21 cellular contexts compared by ENCODE assay signal in the genomic region with DNA sequence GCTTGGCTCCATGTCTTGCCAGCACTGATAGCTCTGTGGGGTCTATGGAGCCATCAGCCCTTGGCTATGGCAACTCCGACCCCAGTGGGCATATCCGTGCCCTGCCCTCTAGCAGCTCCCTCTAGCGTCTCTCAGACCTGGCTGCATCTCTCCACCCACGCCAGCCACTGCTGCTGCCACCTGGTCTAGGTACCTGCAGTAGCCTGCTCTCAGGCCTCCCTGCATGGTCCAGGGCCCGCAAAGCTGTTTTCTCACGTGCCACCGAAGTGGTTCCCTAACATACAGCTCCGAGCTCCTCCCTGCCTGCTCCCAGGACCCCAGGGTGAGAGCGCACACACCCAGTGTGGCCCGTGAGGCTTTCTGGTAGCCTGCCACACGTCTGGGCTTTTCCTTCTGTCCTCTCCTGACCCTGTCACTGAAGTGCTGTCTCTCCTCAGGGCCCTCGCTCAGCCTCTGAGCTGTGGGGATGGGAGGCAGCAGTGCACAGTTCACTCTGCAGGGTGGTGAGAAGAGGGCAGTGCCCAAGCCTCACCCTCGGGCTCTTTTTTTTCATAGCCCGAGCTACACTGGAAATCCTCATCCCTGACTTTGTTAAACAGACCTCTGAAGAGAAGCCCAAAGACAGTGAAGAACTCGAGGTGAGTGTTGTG. TPM values are rescaled to one million over a fixed set of nuclear protein-coding genes. Genes with fewer than 3 reads are reported as not detected.
DNase-seq lines count a peak whose midpoint lies in the region; ATAC-seq and TF ChIP-seq lines count a peak whose summit lies in the region.
"Had no signal": no experiment of that assay in that cellular context is flagged by ENCODE, and none has a peak within 500 bp of the region (broad histone marks: within the 10 kb centered on the region; RNA-seq: fewer than 3 reads in every experiment).

No MANE protein-coding gene starts in this region.

- no peak for ATAC-seq in CD8-positive, alpha-beta T cell
- ATAC-seq: naive thymus-derived CD4-positive, alpha-beta T cell; SK-N-SH treated with all-trans-retinoic acid at 6 μM for 48 hours had no signal

- no peak for DNase-seq in CD8-positive, alpha-beta T cell
- DNase-seq in cardiac septum (ENCODE audit: low spot score) (peak; percentile 44), posterior vena cava (ENCODE audit: low spot score) (peak; percentile 68), HFFc6 (no peak), amniotic stem cell (lab: John Stamatoyannopoulos, UW) (no peak), NCI-H1694 (lab: John Stamatoyannopoulos, UW) (no peak)
- DNase-seq: activated gamma-delta T cell; Calu3; H7; mesenchymal stem cell; naive thymus-derived CD4-positive, alpha-beta T cell; NCI-H1048; NCI-H2081 treated with DMSO at 0.1 percent for 48 hours; NCI-H510A treated with DMSO at 0.1 percent for 48 hours; stimulated activated CD4-positive, alpha-beta T cell treated with anti-CD3 and anti-CD28 coated beads, Interleukin-2, amount 100 ng/mL, for 48 hours; T-helper 9 cell had no signal

- no peak overlapping the region for H3K27ac ChIP-seq in CD8-positive, alpha-beta T cell (ENCODE audit: low read depth, low read length)
- H3K27ac ChIP-seq in HUES6 (ENCODE audit: low read depth, low read length), result no peak overlapping the region

- H3K36me3 Mint-ChIP-seq in CD8-positive, alpha-beta T cell, result peaks cover 92% of the 10 kb centered on the region
- H3K36me3 Mint-ChIP-seq in HFFc6 (ENCODE audit: low read depth), result peaks cover 73% of the 10 kb centered on the region

- H3K36me3 ChIP-seq in CD8-positive, alpha-beta T cell (ENCODE audit: insufficient read depth, low read length), result peaks cover 45% of the 10 kb centered on the region
- peaks cover 97% of the 10 kb centered on the region for H3K36me3 ChIP-seq in HUES6 (ENCODE audit: control insufficient read depth, insufficient read depth, low read length)

- peaks cover 59% of the 10 kb centered on the region for H3K4me1 Mint-ChIP-seq in CD8-positive, alpha-beta T cell (ENCODE audit: low read depth)
- peaks cover 16% of the 10 kb centered on the region for H3K4me1 Mint-ChIP-seq in HFFc6 (ENCODE audit: low read depth)

- intact Hi-C loops in CD8-positive, alpha-beta T cell (cut with DNase I, micrococcal nuclease), result no loop called here
- intact Hi-C loops in cardiac septum (cut with DNase I) (no loop called here), posterior vena cava (cut with DNase I) (loop anchor here in 1 of 2 donors (5.0 kb wide), 1 partner anchor 642 kb away; no protein-coding TSS in a partner anchor)

- no peaks in the 10 kb centered on the region for H3K27me3 ChIP-seq in CD8-positive, alpha-beta T cell (ENCODE audit: insufficient read depth, low read length)
- H3K27me3 ChIP-seq in HUES6 (ENCODE audit: control insufficient read depth, insufficient read depth, low read length), result no peaks in the 10 kb centered on the region

- CTCF ChIA-PET in CD8-positive, alpha-beta T cell (lab: Charles Lee), result interaction anchor here (6.9 kb wide), 1 partner anchor 18 kb away, joined by 26 read pairs; no protein-coding TSS in a partner anchor

- no peaks in the 10 kb centered on the region for H3K27me3 Mint-ChIP-seq in CD8-positive, alpha-beta T cell (ENCODE audit: low read depth)
- H3K27me3 Mint-ChIP-seq in HFFc6 (ENCODE audit: insufficient read depth), result no peaks in the 10 kb centered on the region; the same call in 1 of the 2 replicates
- H3K27me3 Mint-ChIP-seq: naive thymus-derived CD4-positive, alpha-beta T cell; type B pancreatic cell had no signal

- peak overlapping the region; percentile 42 for H3K4me3 Mint-ChIP-seq in CD8-positive, alpha-beta T cell
- no peak overlapping the region for H3K4me3 Mint-ChIP-seq in HFFc6
- H3K4me3 Mint-ChIP-seq: naive thymus-derived CD4-positive, alpha-beta T cell; type B pancreatic cell had no signal

- no peak overlapping the region for H3K4me3 ChIP-seq in CD8-positive, alpha-beta T cell (ENCODE audit: low read depth, low read length)
- H3K4me3 ChIP-seq in HUES6 (ENCODE audit: low read depth, low read length), result no peak overlapping the region
- H3K4me3 ChIP-seq: skin epidermis had no signal

- TF ChIP-seq CTCF in CD8-positive, alpha-beta T cell (IDR thresholded peaks at IDR 0.05), result no peak
- TF ChIP-seq CTCF in HFFc6 (IDR thresholded peaks at IDR 0.05), result no peak; the same call in 1 of the 2 replicates

- peaks cover 45% of the 10 kb centered on the region for H3K4me1 ChIP-seq in CD8-positive, alpha-beta T cell (ENCODE audit: insufficient read depth, low read length)
- H3K4me1 ChIP-seq in HUES6 (ENCODE audit: control insufficient read depth, insufficient read depth, low read length), result no peaks in the 10 kb centered on the region

- H3K9me3 ChIP-seq in CD8-positive, alpha-beta T cell (ENCODE audit: low read length), result no peaks in the 10 kb centered on the region
- H3K9me3 ChIP-seq in HUES6 (ENCODE audit: control insufficient read depth, insufficient read depth, low read depth, low read length), result no peaks in the 10 kb centered on the region

- H3K27ac Mint-ChIP-seq in CD8-positive, alpha-beta T cell, result no peak overlapping the region
- H3K27ac Mint-ChIP-seq in HFFc6, result no peak overlapping the region
- H3K27ac Mint-ChIP-seq: naive thymus-derived CD4-positive, alpha-beta T cell; type B pancreatic cell had no signal

- POLR2A ChIA-PET in CD8-positive, alpha-beta T cell (lab: Charles Lee), result no interaction called here

- H3K9me3 Mint-ChIP-seq in CD8-positive, alpha-beta T cell, result peaks cover 2% of the 10 kb centered on the region
- no peaks in the 10 kb centered on the region for H3K9me3 Mint-ChIP-seq in HFFc6
- H3K9me3 Mint-ChIP-seq: type B pancreatic cell had no signal

- peak overlapping the region; percentile 6 for H3K9ac ChIP-seq in HUES6 (ENCODE audit: low read length)

RNA-seq across cellular contexts. Expression of a gene that starts 14.2 kb away (rescaled TPM):
- total RNA-seq in CD8-positive, alpha-beta T cell, result 10 to 100 TPM; 16.9 to 22.1 TPM
- total RNA-seq in cardiac septum, result 19.1 TPM
- 10 to 100 TPM; 24.3 to 25.2 TPM for total RNA-seq in posterior vena cava
- total RNA-seq in HFFc6 (2021; fragmentation: NEBNext Ultra II Directional; extraction: Animal tissue kit (Norgen Biotek cat#: 25700)), result 10 to 100 TPM; 19.8 to 24.5 (median 22.0) TPM

RNA-seq across cellular contexts. Expression of a gene that starts 21.6 kb away (rescaled TPM):
- total RNA-seq in CD8-positive, alpha-beta T cell, result 10 to 100 TPM; 61.5 to 66.2 TPM
- total RNA-seq in cardiac septum (45.9 TPM), posterior vena cava (10 to 100 TPM; 57.0 to 61.6 TPM)
- 100 to 1,000 TPM; 177 to 231 (median 226) TPM for total RNA-seq in HFFc6 (2021; fragmentation: NEBNext Ultra II Directional; extraction: Animal tissue kit (Norgen Biotek cat#: 25700))

RNA-seq across cellular contexts. Expression of a gene that starts 22.7 kb away (rescaled TPM):
- 10 to 100 TPM; 57.8 to 62.8 TPM for total RNA-seq in CD8-positive, alpha-beta T cell
- total RNA-seq in cardiac septum (24.0 TPM), posterior vena cava (10 to 100 TPM; 25.7 to 37.7 TPM)
- 10 to 100 TPM; 31.1 to 44.9 (median 38.5) TPM for total RNA-seq in HFFc6 (2021; fragmentation: NEBNext Ultra II Directional; extraction: Animal tissue kit (Norgen Biotek cat#: 25700))

RNA-seq across cellular contexts. Expression of a gene that starts 37.3 kb away (rescaled TPM):
- total RNA-seq in CD8-positive, alpha-beta T cell, result 10 to 100 TPM; 39.3 to 43.4 TPM
- 43.4 TPM for total RNA-seq in cardiac septum
- 10 to 100 TPM; 45.6 to 46.3 TPM for total RNA-seq in posterior vena cava
- 100 to 1,000 TPM in 3 of 6 experiments, 10 to 100 TPM in 3; 91.8 to 119 (median 99.1) TPM for total RNA-seq in HFFc6 (2021; fragmentation: NEBNext Ultra II Directional; extraction: Animal tissue kit (Norgen Biotek cat#: 25700))

RNA-seq across cellular contexts. Expression of a gene that starts 56.6 kb away (rescaled TPM):
- total RNA-seq in CD8-positive, alpha-beta T cell, result not detected
- total RNA-seq in cardiac septum, result 0.67 TPM
- 1 to 10 TPM in 1 of 2 donors, under 1 TPM in 1; 1.00 to 2.5 TPM for total RNA-seq in posterior vena cava
- 1 to 10 TPM in 4 of 6 experiments, under 1 TPM in 1, not detected in 1; 0.54 to 3.9 (median 2.8) TPM for total RNA-seq in HFFc6 (2021; fragmentation: NEBNext Ultra II Directional; extraction: Animal tissue kit (Norgen Biotek cat#: 25700))
- total RNA-seq: Calu3; H7; naive thymus-derived CD4-positive, alpha-beta T cell; RPMI7951 had no signal

Comparison
In these comparisons a context has a peak if more than half of its experiments do, and no peak if none do; other contexts are left out.
1. DNase-seq: peak in cardiac septum (single experiment) and posterior vena cava (single experiment); none in CD8-positive, alpha-beta T cell (0 of 7), HFFc6 (single experiment), amniotic stem cell (single experiment) and NCI-H1694 (single experiment).